ENCODE assay signal across 27 cellular contexts in genomic region chr11:87127131-87127530, GRCh38.
"Had no signal": no experiment of that assay in that cellular context is flagged by ENCODE, and none has a peak within 500 bp of the region (broad histone marks: within the 10 kb centered on the region; RNA-seq: fewer than 3 reads in every experiment).

No MANE protein-coding gene starts in this region.

- ATAC-seq: activated naive CD4-positive, alpha-beta T cell treated with anti-CD3 and anti-CD28 coated beads, Interleukin-2, amount 50 U/mL, for 72 hours; activated naive CD8-positive, alpha-beta T cell treated with anti-CD3 and anti-CD28 coated beads, Interleukin-2, amount 50 U/mL, for 24 hours; activated T-cell treated with anti-CD3 and anti-CD28 coated beads, Interleukin-2, amount 50 U/mL, for 4 hours; T-helper 17 cell had no signal

- H3K9me3 ChIP-seq: ascending aorta, MG63, Peyer's patch, SJCRH30 had no signal

- DNase-seq: activated B cell treated with CpG ODN at 0.5 μM for 24 hours; activated CD4-positive, alpha-beta T cell treated with anti-CD3 and anti-CD28 coated beads for 1 hour; activated CD4-positive, alpha-beta T cell treated with anti-CD3 and anti-CD28 coated beads, Interleukin-2, amount 10 ng/mL, durations not matched to agents 24 days and 14 days; activated CD4-positive, alpha-beta T cell treated with anti-CD3 and anti-CD28 coated beads, Interleukin-2, amount 50 U/mL, for 48 hours; activated CD8-positive, alpha-beta memory T cell treated with anti-CD3 and anti-CD28 coated beads for 24 hours; activated effector memory CD4-positive, alpha-beta T cell treated with anti-CD3 and anti-CD28 coated beads, Interleukin-2, amount 50 U/mL, for 16 hours; activated naive CD4-positive, alpha-beta T cell treated with Interleukin-2 at 50 U/mL for 16 hours; activated naive CD8-positive, alpha-beta T cell treated with anti-CD3 and anti-CD28 coated beads, Interleukin-2, amount 50 U/mL, for 24 hours; activated T-cell treated with anti-CD3 and anti-CD28 coated beads, Interleukin-2, amount 50 U/mL, for 4 hours; amniotic stem cell; MG63; MV-4-11; NCI-H1092 treated with DMSO at 0.1 percent for 48 hours; NCI-H1436; NCI-H1694 treated with DMSO at 0.1 percent for 48 hours; NCI-H2029 treated with DMSO at 0.1 percent for 48 hours; NCI-H510A treated with DMSO at 0.1 percent for 48 hours; Peyer's patch; Right ventricle myocardium superior; SJCRH30; T-helper 17 cell; T-helper 9 cell had no signal

- H3K36me3 ChIP-seq: ascending aorta, MG63, Peyer's patch, SJCRH30 had no signal

- H3K27ac Mint-ChIP-seq: activated B cell treated with CpG ODN at 0.5 μM for 24 hours; activated CD4-positive, alpha-beta T cell treated with anti-CD3 and anti-CD28 coated beads, Interleukin-2, amount 10 ng/mL, durations not matched to agents 24 days and 14 days; activated naive CD4-positive, alpha-beta T cell treated with anti-CD3 and anti-CD28 coated beads, Interleukin-2, amount 50 U/mL, for 72 hours; activated naive CD8-positive, alpha-beta T cell treated with anti-CD3 and anti-CD28 coated beads, Interleukin-2, amount 50 U/mL, for 24 hours; T-helper 17 cell had no signal

- H3K36me3 Mint-ChIP-seq: activated naive CD4-positive, alpha-beta T cell treated with anti-CD3 and anti-CD28 coated beads, Interleukin-2, amount 50 U/mL, for 72 hours; brain had no signal

- H3K27me3 Mint-ChIP-seq: activated B cell treated with CpG ODN at 0.5 μM for 24 hours; activated CD4-positive, alpha-beta T cell treated with anti-CD3 and anti-CD28 coated beads, Interleukin-2, amount 10 ng/mL, durations not matched to agents 24 days and 14 days; activated naive CD8-positive, alpha-beta T cell treated with anti-CD3 and anti-CD28 coated beads, Interleukin-2, amount 50 U/mL, for 24 hours; central memory CD8-positive, alpha-beta T cell; T-helper 17 cell had no signal

- H3K27ac ChIP-seq: ascending aorta, Peyer's patch, RWPE1, SJCRH30 had no signal

- H3K4me1 ChIP-seq: Peyer's patch, SJCRH30 had no signal

- H3K4me1 Mint-ChIP-seq: activated B cell treated with CpG ODN at 0.5 μM for 24 hours; activated CD4-positive, alpha-beta T cell treated with anti-CD3 and anti-CD28 coated beads, Interleukin-2, amount 10 ng/mL, durations not matched to agents 24 days and 14 days; activated naive CD8-positive, alpha-beta T cell treated with anti-CD3 and anti-CD28 coated beads, Interleukin-2, amount 50 U/mL, for 24 hours had no signal

- H3K4me3 Mint-ChIP-seq: activated B cell treated with CpG ODN at 0.5 μM for 24 hours; activated CD4-positive, alpha-beta T cell treated with anti-CD3 and anti-CD28 coated beads, Interleukin-2, amount 10 ng/mL, durations not matched to agents 24 days and 14 days; activated naive CD8-positive, alpha-beta T cell treated with anti-CD3 and anti-CD28 coated beads, Interleukin-2, amount 50 U/mL, for 24 hours; activated T-cell treated with anti-CD3 and anti-CD28 coated beads, Interleukin-2, amount 50 U/mL, for 4 hours; brain; central memory CD8-positive, alpha-beta T cell; T-helper 17 cell had no signal

- H3K4me3 ChIP-seq: ascending aorta, MG63, Peyer's patch, SJCRH30 had no signal

- H3K9me3 Mint-ChIP-seq: activated B cell treated with CpG ODN at 0.5 μM for 24 hours; activated CD4-positive, alpha-beta T cell treated with anti-CD3 and anti-CD28 coated beads, Interleukin-2, amount 10 ng/mL, durations not matched to agents 24 days and 14 days; activated naive CD4-positive, alpha-beta T cell treated with anti-CD3 and anti-CD28 coated beads, Interleukin-2, amount 50 U/mL, for 72 hours; activated naive CD8-positive, alpha-beta T cell treated with anti-CD3 and anti-CD28 coated beads, Interleukin-2, amount 50 U/mL, for 24 hours; activated T-cell treated with anti-CD3 and anti-CD28 coated beads, Interleukin-2, amount 50 U/mL, for 4 hours; brain; central memory CD8-positive, alpha-beta T cell had no signal
